In the genomic region with DNA sequence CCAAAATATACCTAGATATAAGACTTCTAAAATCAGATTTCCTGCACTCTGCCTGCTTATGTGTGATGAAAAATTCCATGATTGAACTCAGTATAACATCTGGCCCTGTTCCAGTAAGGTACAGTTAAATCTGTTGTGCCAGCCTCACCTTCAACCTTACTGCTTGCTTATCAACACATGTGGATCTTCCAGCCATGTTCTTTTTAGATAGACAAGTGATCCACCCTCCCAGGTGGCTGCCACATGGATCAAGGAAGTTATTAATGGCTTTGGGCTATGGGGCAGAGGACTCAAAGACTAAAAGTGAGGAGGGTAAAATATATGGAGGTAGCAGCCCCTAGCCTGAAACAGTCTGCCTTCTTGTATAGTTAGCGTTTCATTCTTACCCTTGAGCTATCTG, we compare ENCODE assay signal across 30 cellular contexts. TPM values are rescaled to one million over a fixed set of nuclear protein-coding genes. Genes with fewer than 3 reads are reported as not detected.
"Had no signal": no experiment of that assay in that cellular context is flagged by ENCODE, and none has a peak within 500 bp of the region (broad histone marks: within the 10 kb centered on the region; RNA-seq: fewer than 3 reads in every experiment).

No MANE protein-coding gene starts in this region.

- ATAC-seq: activated CD8-positive, alpha-beta memory T cell treated with anti-CD3 and anti-CD28 coated beads, Interleukin-2, amount 10 ng/mL, durations not matched to agents 7 days and 5 days; activated CD8-positive, alpha-beta T cell treated with anti-CD3 and anti-CD28 coated beads, Interleukin-2, amount 10 ng/mL, durations not matched to agents 7 days and 5 days; activated naive CD4-positive, alpha-beta T cell treated with anti-CD3 and anti-CD28 coated beads, Interleukin-2, amount 50 U/mL, for 72 hours; activated T-cell treated with anti-CD3 and anti-CD28 coated beads, Interleukin-2, amount 50 U/mL, for 72 hours; esophagus mucosa; T-helper 17 cell; WTC11 had no signal

- H3K36me3 ChIP-seq: ascending aorta, breast epithelium, cardiac muscle cell had no signal

- H3K4me3 ChIP-seq: ascending aorta, breast epithelium, cardiac muscle cell, coronary artery, dorsolateral prefrontal cortex had no signal

- FAIRE-seq: frontal cortex had no signal

- H3K9me3 ChIP-seq: ascending aorta, breast epithelium had no signal

- H3K27me3 ChIP-seq: ascending aorta, breast epithelium, cardiac muscle cell, dorsolateral prefrontal cortex had no signal

- DNase-seq: activated CD4-positive, alpha-beta T cell treated with anti-CD3 and anti-CD28 coated beads for 1 hour; activated CD4-positive, alpha-beta T cell treated with anti-CD3 and anti-CD28 coated beads for 4 hours; activated CD4-positive, alpha-beta T cell treated with anti-CD3 and anti-CD28 coated beads, Interleukin-2, amount 10 ng/mL, durations not matched to agents 7 days and 5 days; activated CD4-positive, alpha-beta T cell treated with anti-CD3 and anti-CD28 coated beads, Interleukin-2, amount 50 U/mL, for 4 hours; activated CD8-positive, alpha-beta memory T cell treated with anti-CD3 and anti-CD28 coated beads, Interleukin-2, amount 10 ng/mL, durations not matched to agents 7 days and 5 days; activated CD8-positive, alpha-beta memory T cell treated with anti-CD3 and anti-CD28 coated beads, Interleukin-2, amount 50 U/mL, for 4 hours; activated CD8-positive, alpha-beta T cell treated with anti-CD3 and anti-CD28 coated beads, Interleukin-2, amount 10 ng/mL, durations not matched to agents 7 days and 5 days; activated gamma-delta T cell; activated naive CD4-positive, alpha-beta T cell; activated naive CD4-positive, alpha-beta T cell treated with anti-CD3 and anti-CD28 coated beads, Interleukin-2, amount 10 ng/mL, durations not matched to agents 7 days and 5 days; activated naive CD8-positive, alpha-beta T cell treated with anti-CD3 and anti-CD28 coated beads, Interleukin-2, amount 10 ng/mL, durations not matched to agents 7 days and 5 days; activated T-cell treated with anti-CD3 and anti-CD28 coated beads, Interleukin-2, amount 50 U/mL, for 1 hour; activated T-cell treated with anti-CD3 and anti-CD28 coated beads, Interleukin-2, amount 50 U/mL, for 72 hours; central memory CD4-positive, alpha-beta T cell; cerebellar nuclear complex; dorsolateral prefrontal cortex; effector memory CD4-positive, alpha-beta T cell; endodermal cell; foreskin fibroblast; T-helper 1 cell; T-helper 17 cell; T1000 had no signal

- H3K4me1 ChIP-seq: ascending aorta, breast epithelium had no signal

- H3K27ac ChIP-seq: ascending aorta, breast epithelium, cardiac muscle cell, coronary artery, dorsolateral prefrontal cortex had no signal

RNA-seq across cellular contexts. Expression of gene STYK1, which starts 35.1 kb away (rescaled TPM):
- total RNA-seq: T-helper 17 cell had no signal
